Comparison of ENCODE assay signal across 13 cellular contexts in genomic region chr3:123411340-123412040, GRCh38. TPM values are rescaled to one million over a fixed set of nuclear protein-coding genes. Genes with fewer than 3 reads are reported as not detected.
DNase-seq lines count a peak whose midpoint lies in the region; ATAC-seq and TF ChIP-seq lines count a peak whose summit lies in the region.
"Had no signal": no experiment of that assay in that cellular context is flagged by ENCODE, and none has a peak within 500 bp of the region (broad histone marks: within the 10 kb centered on the region; RNA-seq: fewer than 3 reads in every experiment).

No MANE protein-coding gene starts in this region.

- DNase-seq in heart left ventricle (peak in 2 of 5 donors; percentile 23 to 42), left cardiac atrium (no peak), sigmoid colon (no peak), NCI-H146 (lab: John Stamatoyannopoulos, UW) (no peak)
- DNase-seq in effector CD8-positive, alpha-beta T cell (lab: John Stamatoyannopoulos, UW), result no peak
- DNase-seq: activated gamma-delta T cell treated with Interleukin-2 at 50 U/mL for 16 hours, DMS 273 treated with DMSO at 0.1 percent for 48 hours, mammary epithelial cell, NCI-H524 treated with DMSO at 0.1 percent for 48 hours had no signal

- H3K27ac ChIP-seq in heart left ventricle, result peak overlapping the region; percentile 74 to 94 (median 89)
- H3K27ac ChIP-seq in layer of hippocampus (ENCODE audit: low read depth, low read length), result peak overlapping the region; percentile 94
- peak overlapping the region; percentile 87 to 93 (median 91) for H3K27ac ChIP-seq in sigmoid colon

- no peak for TF ChIP-seq EP300 in sigmoid colon (IDR thresholded peaks at IDR 0.05)

- no peak for ATAC-seq in heart left ventricle
- no peak for ATAC-seq in left cardiac atrium
- no peak for ATAC-seq in activated CD4-positive, CD25-positive, alpha-beta regulatory T cell treated with anti-CD3 and anti-CD28 coated beads, Interleukin-2, amount 50 U/mL, for 24 hours
- no peak for ATAC-seq in HG03565 (IDR thresholded peaks at IDR 0.05; ENCODE audit: unreplicated experiment)

- TF ChIP-seq POLR2A in heart left ventricle (IDR thresholded peaks at IDR 0.05) (no peak), sigmoid colon (IDR thresholded peaks at IDR 0.05) (no peak)

- H3K4me3 ChIP-seq in heart left ventricle (no peak overlapping the region), sigmoid colon (peak overlapping the region in 1 of 4 donors; percentile 31)
- H3K4me3 ChIP-seq: breast epithelium had no signal

- H3K4me1 ChIP-seq in heart left ventricle, result peaks cover 5 to 96% (median 62%) of the 10 kb centered on the region in 12 donors
- H3K4me1 ChIP-seq in sigmoid colon, result peaks cover 0 to 91% (median 86%) of the 10 kb centered on the region in 4 donors
- H3K4me1 ChIP-seq: breast epithelium had no signal

- no peaks in the 10 kb centered on the region for H3K36me3 ChIP-seq in heart left ventricle
- H3K36me3 ChIP-seq in sigmoid colon, result no peaks in the 10 kb centered on the region
- H3K36me3 ChIP-seq: breast epithelium had no signal

- H3K9me3 ChIP-seq in heart left ventricle (no peaks in the 10 kb centered on the region), sigmoid colon (no peaks in the 10 kb centered on the region)
- H3K9me3 ChIP-seq: breast epithelium had no signal

- intact Hi-C loops in heart left ventricle (cut with DNase I) (loop anchor here in 4 of 10 donors (5.0 kb wide), 3 partner anchors 36 to 69 kb away; partner anchors contain the start of gene ADCY5 (in 4 of the 4)), left cardiac atrium (cut with DNase I) (no loop called here), sigmoid colon (cut with DNase I) (no loop called here)

- H3K27me3 ChIP-seq in heart left ventricle (no peaks in the 10 kb centered on the region), layer of hippocampus (ENCODE audit: control insufficient read depth, insufficient read depth, low read length) (no peaks in the 10 kb centered on the region), sigmoid colon (no peaks in the 10 kb centered on the region)
- H3K27me3 ChIP-seq: breast epithelium had no signal

- WGBS in heart left ventricle, 4 donors, result 62 to 78% (median 68%) methylated on average over 6 to 9 of the region's 9 CpGs
- 63 to 75% methylated on average over 9 of the region's 9 CpGs for WGBS in sigmoid colon, 2 donors

- TF ChIP-seq CTCF in heart left ventricle (IDR thresholded peaks at IDR 0.05), result no peak
- no peak for TF ChIP-seq CTCF in sigmoid colon (IDR thresholded peaks at IDR 0.05)

RNA-seq across cellular contexts. Expression of gene ADCY5, which starts 37.4 kb away (rescaled TPM):
- total RNA-seq in heart left ventricle (100 to 1,000 TPM; 106 to 276 (median 170) TPM), left cardiac atrium (100 to 1,000 TPM; 104 to 134 TPM), sigmoid colon (10 to 100 TPM; 39.5 to 84.4 (median 62.2) TPM)
- polyA plus RNA-seq in heart left ventricle (10 to 100 TPM; 78.5 to 84.1 TPM), sigmoid colon (1 to 10 TPM; 1.4 to 9.9 (median 5.4) TPM)
